17 cellular contexts compared by ENCODE assay signal in the genomic region with DNA sequence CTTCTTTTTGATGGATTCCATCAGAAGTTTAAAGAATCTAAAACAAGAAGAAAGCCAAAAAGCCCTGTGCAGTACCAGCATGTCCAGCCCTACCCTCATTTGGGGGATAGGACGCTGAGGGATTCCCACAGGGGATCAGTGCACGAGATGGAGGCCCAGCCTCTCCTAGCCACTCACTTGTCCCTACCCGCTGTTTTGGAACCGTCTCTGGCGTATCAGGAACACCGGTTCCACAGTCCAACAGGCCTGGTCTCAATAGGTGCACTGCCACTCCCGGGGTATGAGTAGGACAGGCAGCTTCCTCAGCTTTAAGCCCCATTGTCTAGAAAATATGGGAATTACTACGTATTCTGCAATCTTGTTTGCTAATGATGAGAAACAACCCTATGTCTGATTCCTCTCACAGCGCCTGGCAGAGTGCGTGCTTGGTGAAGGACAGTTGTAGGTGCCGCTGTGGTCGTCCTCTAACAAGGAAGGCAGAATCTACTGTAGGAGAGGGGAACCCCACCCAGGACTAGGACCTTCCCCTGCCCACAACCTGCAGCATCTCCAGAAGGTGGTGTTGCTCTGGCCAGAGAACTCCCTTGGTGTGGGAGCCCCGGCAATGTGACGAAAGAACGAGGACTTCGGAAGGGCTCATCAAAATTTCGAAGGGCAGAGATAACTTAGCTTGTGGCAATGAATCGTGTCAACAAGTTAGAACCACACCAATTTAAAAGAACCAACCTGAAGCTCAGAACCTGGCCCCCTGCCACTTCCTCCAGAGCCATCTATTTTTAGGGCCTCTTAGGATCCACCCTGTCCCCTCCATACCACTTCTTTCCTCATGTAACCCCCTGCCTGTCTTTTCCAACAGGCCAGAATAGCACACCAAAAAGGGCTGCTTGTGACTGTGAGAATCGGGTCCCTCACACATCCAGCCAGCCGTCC.
DNase-seq lines count a peak whose midpoint lies in the region; ATAC-seq and TF ChIP-seq lines count a peak whose summit lies in the region.
"Had no signal": no experiment of that assay in that cellular context is flagged by ENCODE, and none has a peak within 500 bp of the region (broad histone marks: within the 10 kb centered on the region; RNA-seq: fewer than 3 reads in every experiment).

No MANE protein-coding gene starts in this region.

- TF ChIP-seq CTCF in progenitor cell of endocrine pancreas (IDR thresholded peaks at IDR 0.05; ENCODE audit: unreplicated experiment) (no peak), tibial nerve (IDR thresholded peaks at IDR 0.05) (no peak), vagina (IDR thresholded peaks at IDR 0.05) (no peak)

- H3K27me3 ChIP-seq in tibial nerve, result no peaks in the 10 kb centered on the region
- no peaks in the 10 kb centered on the region for H3K27me3 ChIP-seq in vagina

- TF ChIP-seq POLR2A in tibial nerve (IDR thresholded peaks at IDR 0.05) (no peak), vagina (IDR thresholded peaks at IDR 0.05) (no peak)

- no peak for DNase-seq in T-helper 2 cell treated with Interferon-gamma antibody and Interleukin-4, amounts not matched to agents 5 μg/mL and 100 μg/mL, for 36 hours (ENCODE audit: low spot score)
- DNase-seq in T-helper 2 cell (no peak), progenitor cell of endocrine pancreas (ENCODE audit: low spot score, unreplicated experiment) (no peak), NCI-H1048 (lab: John Stamatoyannopoulos, UW) (no peak), tibial nerve (ENCODE audit: low spot score in 2 of 2) (no peak), vagina (ENCODE audit: extremely low spot score in 2 of 2) (no peak)
- no peak for DNase-seq in central memory CD8-positive, alpha-beta T cell (ENCODE audit: low spot score in 2 of 2)
- DNase-seq: central memory CD4-positive, alpha-beta T cell; H9; NCI-H1417 treated with DMSO at 0.1 percent for 48 hours; NCI-H446 treated with DMSO at 0.1 percent for 48 hours; PC-9; stimulated activated naive CD8-positive, alpha-beta T cell treated with anti-CD3 and anti-CD28 coated beads, Interleukin-15, amount 100 ng/mL, for 72 hours; SW 1271 had no signal

- H3K4me1 ChIP-seq in tibial nerve (peaks cover 10 to 44% (median 41%) of the 10 kb centered on the region in 4 donors), vagina (peaks cover 39% of the 10 kb centered on the region)

- H3K36me3 ChIP-seq in tibial nerve, result peaks cover 0 to 73% (median 31%) of the 10 kb centered on the region in 3 donors
- H3K36me3 ChIP-seq in vagina, result peaks cover 0 to 39% of the 10 kb centered on the region in 2 donors

- H3K9me3 ChIP-seq in tibial nerve (no peaks in the 10 kb centered on the region), vagina (no peaks in the 10 kb centered on the region)
- H3K9me3 ChIP-seq: mucosa of descending colon had no signal

- intact Hi-C loops in vagina (cut with DNase I), result no loop called here

- H3K36me3 Mint-ChIP-seq in T-helper 2 cell treated with Interferon-gamma antibody and Interleukin-4, amounts not matched to agents 5 μg/mL and 100 μg/mL, for 36 hours (ENCODE audit: low read depth), result peaks cover 53% of the 10 kb centered on the region
- H3K36me3 Mint-ChIP-seq in IgD-negative memory B cell (peaks cover 18% of the 10 kb centered on the region), progenitor cell of endocrine pancreas (ENCODE audit: insufficient read depth) (peaks cover 16% of the 10 kb centered on the region)
- H3K36me3 Mint-ChIP-seq in central memory CD8-positive, alpha-beta T cell (ENCODE audit: insufficient read depth), result peaks cover 52% of the 10 kb centered on the region

- no peaks in the 10 kb centered on the region for H3K9me3 Mint-ChIP-seq in T-helper 2 cell treated with Interferon-gamma antibody and Interleukin-4, amounts not matched to agents 5 μg/mL and 100 μg/mL, for 36 hours
- H3K9me3 Mint-ChIP-seq in IgD-negative memory B cell, result no peaks in the 10 kb centered on the region
- no peaks in the 10 kb centered on the region for H3K9me3 Mint-ChIP-seq in central memory CD8-positive, alpha-beta T cell
- H3K9me3 Mint-ChIP-seq in progenitor cell of endocrine pancreas (ENCODE audit: low read depth), result no peaks in the 10 kb centered on the region
- H3K9me3 Mint-ChIP-seq: H9; stimulated activated naive CD8-positive, alpha-beta T cell treated with anti-CD3 and anti-CD28 coated beads, Interleukin-15, amount 100 ng/mL, for 72 hours had no signal

- peak overlapping the region in 1 of 4 donors; percentile 5 for H3K27ac ChIP-seq in tibial nerve
- no peak overlapping the region for H3K27ac ChIP-seq in vagina
- H3K27ac ChIP-seq: PC-9 had no signal

- ATAC-seq in central memory CD8-positive, alpha-beta T cell (replicated peaks; ENCODE audit: extremely low read depth, poor library complexity, severe bottlenecking), result no peak
- ATAC-seq: activated CD4-positive, CD25-positive, alpha-beta regulatory T cell treated with anti-CD3 and anti-CD28 coated beads, Interleukin-2, amount 50 U/mL, for 24 hours; mucosa of descending colon; stimulated activated naive CD8-positive, alpha-beta T cell treated with anti-CD3 and anti-CD28 coated beads, Interleukin-15, amount 100 ng/mL, for 72 hours had no signal

- no peak overlapping the region for H3K4me3 ChIP-seq in tibial nerve
- H3K4me3 ChIP-seq in vagina, result no peak overlapping the region
- H3K4me3 ChIP-seq: mucosa of descending colon, PC-9 had no signal

- 93 to 94% methylated on average over 20 of the region's 20 CpGs for WGBS in tibial nerve, 2 donors

- H3K27me3 Mint-ChIP-seq in T-helper 2 cell treated with Interferon-gamma antibody and Interleukin-4, amounts not matched to agents 5 μg/mL and 100 μg/mL, for 36 hours (ENCODE audit: low read depth), result no peaks in the 10 kb centered on the region
- H3K27me3 Mint-ChIP-seq in IgD-negative memory B cell (no peaks in the 10 kb centered on the region), progenitor cell of endocrine pancreas (no peaks in the 10 kb centered on the region)
- no peaks in the 10 kb centered on the region for H3K27me3 Mint-ChIP-seq in central memory CD8-positive, alpha-beta T cell
- H3K27me3 Mint-ChIP-seq: stimulated activated naive CD8-positive, alpha-beta T cell treated with anti-CD3 and anti-CD28 coated beads, Interleukin-15, amount 100 ng/mL, for 72 hours had no signal

- peak overlapping the region; percentile 84 for H3K27ac Mint-ChIP-seq in T-helper 2 cell treated with Interferon-gamma antibody and Interleukin-4, amounts not matched to agents 5 μg/mL and 100 μg/mL, for 36 hours
- H3K27ac Mint-ChIP-seq in IgD-negative memory B cell, result peak overlapping the region; percentile 98 to 99 (median 99)
- H3K27ac Mint-ChIP-seq in central memory CD8-positive, alpha-beta T cell (ENCODE audit: low read depth), result peak overlapping the region; percentile 100
- peak overlapping the region; percentile 26 for H3K27ac Mint-ChIP-seq in progenitor cell of endocrine pancreas

- no peak overlapping the region for H3K4me3 Mint-ChIP-seq in T-helper 2 cell treated with Interferon-gamma antibody and Interleukin-4, amounts not matched to agents 5 μg/mL and 100 μg/mL, for 36 hours
- H3K4me3 Mint-ChIP-seq in IgD-negative memory B cell, result peak overlapping the region in 2 of 4 donors; percentile 46 to 67
- H3K4me3 Mint-ChIP-seq in central memory CD8-positive, alpha-beta T cell, result peak overlapping the region; percentile 38
- H3K4me3 Mint-ChIP-seq in progenitor cell of endocrine pancreas (ENCODE audit: low read depth), result no peak overlapping the region
- H3K4me3 Mint-ChIP-seq: H9; stimulated activated naive CD8-positive, alpha-beta T cell treated with anti-CD3 and anti-CD28 coated beads, Interleukin-15, amount 100 ng/mL, for 72 hours had no signal

- no peak for TF ChIP-seq EP300 in tibial nerve (IDR thresholded peaks at IDR 0.05)

- H3K4me1 Mint-ChIP-seq in T-helper 2 cell treated with Interferon-gamma antibody and Interleukin-4, amounts not matched to agents 5 μg/mL and 100 μg/mL, for 36 hours (ENCODE audit: low read depth), result peaks cover 44% of the 10 kb centered on the region
- peaks cover 36 to 47% (median 46%) of the 10 kb centered on the region in 3 donors for H3K4me1 Mint-ChIP-seq in IgD-negative memory B cell
- peaks cover 49% of the 10 kb centered on the region for H3K4me1 Mint-ChIP-seq in central memory CD8-positive, alpha-beta T cell
- H3K4me1 Mint-ChIP-seq in progenitor cell of endocrine pancreas (ENCODE audit: low read depth), result peaks cover 11% of the 10 kb centered on the region

Comparison
In these comparisons a context has a peak if more than half of its experiments do, and no peak if none do; other contexts are left out.
1. H3K27ac Mint-ChIP-seq: peak in every context shown above with its lines; median percentile 100 in central memory CD8-positive, alpha-beta T cell; 99 in IgD-negative memory B cell; 84 in T-helper 2 cell treated with Interferon-gamma antibody and Interleukin-4, amounts not matched to agents 5 μg/mL and 100 μg/mL, for 36 hours; 26 in progenitor cell of endocrine pancreas.